Comparison of ENCODE assay signal across 19 cellular contexts in genomic region chr6:134046054-134046453, GRCh38. TPM values are rescaled to one million over a fixed set of nuclear protein-coding genes. Genes with fewer than 3 reads are reported as not detected.
DNase-seq lines count a peak whose midpoint lies in the region; ATAC-seq and TF ChIP-seq lines count a peak whose summit lies in the region.
"Had no signal": no experiment of that assay in that cellular context is flagged by ENCODE, and none has a peak within 500 bp of the region (broad histone marks: within the 10 kb centered on the region; RNA-seq: fewer than 3 reads in every experiment).

No MANE protein-coding gene starts in this region.

- H3K9me3 Mint-ChIP-seq in endodermal cell: peaks cover 8% of the 10 kb centered on the region

- no peak overlapping the region for H3K9ac ChIP-seq in endodermal cell (ENCODE audit: extremely low read depth, low read length, poor library complexity, severe bottlenecking)

- no peak for TF ChIP-seq CTCF in AG09309 (IDR thresholded peaks at IDR 0.05; ENCODE audit: control insufficient read depth, insufficient read depth, low read depth, low read length, missing control alignments)
- TF ChIP-seq CTCF in endodermal cell (conservative IDR thresholded peaks at IDR 0.05): no peak
- TF ChIP-seq CTCF in Peyer's patch (IDR thresholded peaks at IDR 0.05): no peak

- no CpG with 5 or more reads among the region's 1 CpG for WGBS in endodermal cell (ENCODE audit: insufficient coverage in 1 of 2, insufficient read length in 1 of 2), 2 experiments

- no peak for TF ChIP-seq POLR2A in Peyer's patch (IDR thresholded peaks at IDR 0.05)

- H3K27ac ChIP-seq in endodermal cell (ENCODE audit: low read depth, low read length): no peak overlapping the region
- H3K27ac ChIP-seq in Peyer's patch: no peak overlapping the region
- H3K27ac ChIP-seq: C4-2B, SJCRH30 had no signal

- H3K27me3 ChIP-seq in endodermal cell (ENCODE audit: control insufficient read depth, insufficient read depth, low read length, poor library complexity, severe bottlenecking) (peaks cover 24% of the 10 kb centered on the region), Peyer's patch (no peaks in the 10 kb centered on the region)
- H3K27me3 ChIP-seq: SJCRH30 had no signal

- H3K36me3 ChIP-seq in endodermal cell (ENCODE audit: control insufficient read depth, insufficient read depth, low read length): no peaks in the 10 kb centered on the region
- H3K36me3 ChIP-seq in Peyer's patch: no peaks in the 10 kb centered on the region
- H3K36me3 ChIP-seq: SJCRH30 had no signal

- H3K4me3 Mint-ChIP-seq in endodermal cell: no peak overlapping the region
- H3K4me3 Mint-ChIP-seq: HFFc6, IgD-negative memory B cell had no signal

- H3K27me3 Mint-ChIP-seq in endodermal cell (ENCODE audit: insufficient read depth): peaks cover 21% of the 10 kb centered on the region

- H3K36me3 Mint-ChIP-seq in endodermal cell (ENCODE audit: low read depth): peaks cover 5% of the 10 kb centered on the region

- H3K9me3 ChIP-seq in endodermal cell (ENCODE audit: control insufficient read depth, low read length) (no peaks in the 10 kb centered on the region), Peyer's patch (no peaks in the 10 kb centered on the region)
- H3K9me3 ChIP-seq: SJCRH30 had no signal

- intact Hi-C loops in Right ventricle myocardium superior (cut with DNase I): no loop called here

- ATAC-seq in HG03159 (IDR thresholded peaks at IDR 0.05; ENCODE audit: unreplicated experiment): no peak
- no peak for ATAC-seq in Right ventricle myocardium superior (ENCODE audit: poor library complexity)

- DNase-seq in AG09309 (ENCODE audit: low read depth): peak; percentile 14
- peak; percentile 39 for DNase-seq in M059J (ENCODE audit: low read depth)
- peak; percentile 3 for DNase-seq in endodermal cell
- DNase-seq in renal cortical epithelial cell (ENCODE audit: low read depth): peak; percentile 48
- DNase-seq in Peyer's patch: no peak
- DNase-seq in Right ventricle myocardium superior: no peak
- DNase-seq: AML-193, DMS79 treated with DMSO at 0.1 percent for 48 hours, HFFc6, Karpas-422, MM.1S, NCI-H1092 treated with DMSO at 0.1 percent for 48 hours, NCI-H2081 treated with DMSO at 0.1 percent for 48 hours, NCI-H510A, NCI-H774, SJCRH30 had no signal

- H3K27ac Mint-ChIP-seq in endodermal cell: no peak overlapping the region
- H3K27ac Mint-ChIP-seq: HFFc6, IgD-negative memory B cell had no signal

- no peak overlapping the region for H3K4me3 ChIP-seq in AG09309 (ENCODE audit: control insufficient read depth, low read depth, low read length)
- no peak overlapping the region for H3K4me3 ChIP-seq in endodermal cell (ENCODE audit: low read length)
- H3K4me3 ChIP-seq in Peyer's patch: no peak overlapping the region
- H3K4me3 ChIP-seq: SJCRH30 had no signal

- H3K4me1 Mint-ChIP-seq in endodermal cell: peaks cover 18% of the 10 kb centered on the region

- H3K4me1 ChIP-seq in endodermal cell (ENCODE audit: control insufficient read depth, insufficient read depth, low read length) (peaks cover 6% of the 10 kb centered on the region), Peyer's patch (no peaks in the 10 kb centered on the region)

RNA-seq across cellular contexts. Expression of gene SLC2A12, which starts 6.4 kb away (rescaled TPM):
- total RNA-seq in M059J (2014; rRNA removed; shearing (Covaris generic)): 12.9 and 18.1 TPM in 2 replicates
- total RNA-seq in endodermal cell: 1 to 10 TPM; 2.7 to 2.8 TPM
- 8.3 TPM for polyA plus RNA-seq in endodermal cell (2013, experiment 1 of 2)
- polyA plus RNA-seq in endodermal cell (2013, experiment 2 of 2): 9.2 TPM
- 1.8 and 3.6 TPM in 2 replicates for total RNA-seq in renal cortical epithelial cell
- under 1 TPM in 3 of 4 donors, not detected in 1; 0.35 to 0.67 (median 0.66) TPM for total RNA-seq in Peyer's patch
- 14.4 TPM for total RNA-seq in Right ventricle myocardium superior
- polyA plus RNA-seq: IgD-negative memory B cell had no signal

Comparison
In these comparisons a context has a peak if more than half of its experiments do, and no peak if none do; other contexts are left out.
1. DNase-seq: peak in AG09309 (single experiment), M059J (single experiment), endodermal cell (single experiment) and renal cortical epithelial cell (single experiment); none in Peyer's patch (0 of 3) and Right ventricle myocardium superior (single experiment).